8 cellular contexts compared by ENCODE assay signal in genomic region chr14:73850940-73851339, GRCh38. TPM values are rescaled to one million over a fixed set of nuclear protein-coding genes. Genes with fewer than 3 reads are reported as not detected.
A peak's percentile ranks its signal among the peaks of the same experiment; 100 is the strongest.
DNase-seq lines count a peak whose midpoint lies in the region; ATAC-seq and TF ChIP-seq lines count a peak whose summit lies in the region.

No MANE protein-coding gene starts in this region.

- ATAC-seq in HG03280 (IDR thresholded peaks at IDR 0.05; ENCODE audit: unreplicated experiment) (no peak), GM21447 (IDR thresholded peaks at IDR 0.05; ENCODE audit: unreplicated experiment) (no peak), GM19351 (IDR thresholded peaks at IDR 0.05; ENCODE audit: unreplicated experiment) (no peak)

- H3K36me3 ChIP-seq in SK-N-MC (ENCODE audit: insufficient read depth, low read length), result no peaks in the 10 kb centered on the region
- H3K36me3 ChIP-seq in trophoblast cell (ENCODE audit: control insufficient read depth in 1 of 2, insufficient read depth in 2 of 2, low read length in 2 of 2), result peaks cover 0 to 2% of the 10 kb centered on the region in 2 experiments

- peak overlapping the region; percentile 84 for H2BK120ac ChIP-seq in trophoblast cell (ENCODE audit: insufficient read depth, low read length, poor library complexity)

- H3K4me3 ChIP-seq in SK-N-MC (peak overlapping the region; percentile 98), fibroblast of mammary gland (ENCODE audit: control insufficient read depth, low read depth, low read length) (peak overlapping the region; percentile 84), trophoblast cell (ENCODE audit: low read depth, low read length) (no peak overlapping the region)

- H3K23ac ChIP-seq in trophoblast cell (ENCODE audit: low read length), result no peak overlapping the region

- H3K79me2 ChIP-seq in trophoblast cell (ENCODE audit: control insufficient read depth, insufficient read depth, low read length, poor library complexity), result peaks cover 7% of the 10 kb centered on the region

- TF ChIP-seq CTCF in fibroblast of mammary gland (conservative IDR thresholded peaks at IDR 0.05; ENCODE audit: control insufficient read depth, insufficient read depth, low read depth, low read length), result no peak

- no CpG with 5 or more reads among the region's 3 CpGs for WGBS in trophoblast cell (ENCODE audit: extremely low coverage, insufficient coverage, insufficient read length)

- H3K18ac ChIP-seq in trophoblast cell (ENCODE audit: low read length), result peak overlapping the region; percentile 33

- H2BK5ac ChIP-seq in trophoblast cell (ENCODE audit: low read depth, low read length, poor library complexity), result peak overlapping the region; percentile 23

- H3K27ac ChIP-seq in SK-N-MC, result peak overlapping the region; percentile 74
- peak overlapping the region; percentile 71 for H3K27ac ChIP-seq in trophoblast cell (ENCODE audit: low read depth, low read length)

- DNase-seq in NCI-H2171 treated with DMSO at 0.1 percent for 48 hours (lab: John Stamatoyannopoulos, UW), result peak; percentile 19
- no peak for DNase-seq in NCI-H2171 (lab: John Stamatoyannopoulos, UW)
- no peak for DNase-seq in SK-N-MC (ENCODE audit: low read depth, low spot score)
- peak; percentile 20 for DNase-seq in fibroblast of mammary gland (ENCODE audit: low read depth)
- peak; percentile 71 to 84 for DNase-seq in trophoblast cell

- peaks cover 14% of the 10 kb centered on the region for H3K79me1 ChIP-seq in trophoblast cell (ENCODE audit: low read length)

- H2AK5ac ChIP-seq in trophoblast cell (ENCODE audit: low read length), result no peak overlapping the region

- H4K8ac ChIP-seq in trophoblast cell (ENCODE audit: low read depth, low read length), result peak overlapping the region; percentile 72

- peak overlapping the region; percentile 61 for H4K12ac ChIP-seq in trophoblast cell (ENCODE audit: low read depth, low read length)

- H3K9me3 ChIP-seq in SK-N-MC (ENCODE audit: low read depth, low read length) (peaks cover 3% of the 10 kb centered on the region; the same call in 1 of the 2 replicates), trophoblast cell (ENCODE audit: insufficient read depth, low read depth, low read length) (no peaks in the 10 kb centered on the region)

- peak overlapping the region; percentile 61 for H2AFZ ChIP-seq in trophoblast cell (ENCODE audit: insufficient read depth, low read length, poor library complexity)

- peak overlapping the region; percentile 23 for H2BK12ac ChIP-seq in trophoblast cell (ENCODE audit: low read length)

- H3K27me3 ChIP-seq in trophoblast cell (ENCODE audit: insufficient read depth, low read length), result no peaks in the 10 kb centered on the region

- peak overlapping the region; percentile 77 for H4K91ac ChIP-seq in trophoblast cell (ENCODE audit: low read depth, low read length)

- H3K4ac ChIP-seq in trophoblast cell (ENCODE audit: low read depth, low read length), result peak overlapping the region; percentile 12

- H3K4me2 ChIP-seq in trophoblast cell (ENCODE audit: low read length), result peak overlapping the region; percentile 96

- peak overlapping the region; percentile 3 for H3K14ac ChIP-seq in trophoblast cell (ENCODE audit: low read length)

- H3K9ac ChIP-seq in SK-N-MC (ENCODE audit: insufficient read length) (peak overlapping the region; percentile 99), trophoblast cell (ENCODE audit: low read length) (no peak overlapping the region)

- peaks cover 8% of the 10 kb centered on the region in 2 experiments for H3K4me1 ChIP-seq in trophoblast cell (ENCODE audit: control insufficient read depth in 1 of 2, insufficient read depth in 2 of 2, low read length in 2 of 2)

RNA-seq across cellular contexts. Expression of gene PTGR2, which starts 0.7 kb away (rescaled TPM):
- 7.6 and 7.7 TPM in 2 replicates for polyA plus RNA-seq in trophoblast cell (2013)

RNA-seq across cellular contexts. Expression of gene ZNF410, which starts 35.7 kb away (rescaled TPM):
- polyA plus RNA-seq in trophoblast cell (2013), result 27.0 and 27.9 TPM in 2 replicates

Comparison
In these comparisons a context has a peak if more than half of its experiments do, and no peak if none do; other contexts are left out.
1. DNase-seq: peak in NCI-H2171 treated with DMSO at 0.1 percent for 48 hours (single experiment), fibroblast of mammary gland (single experiment) and trophoblast cell (2 of 2); none in NCI-H2171 (single experiment) and SK-N-MC (single experiment).